17 cellular contexts compared by ENCODE assay signal in the genomic region with DNA sequence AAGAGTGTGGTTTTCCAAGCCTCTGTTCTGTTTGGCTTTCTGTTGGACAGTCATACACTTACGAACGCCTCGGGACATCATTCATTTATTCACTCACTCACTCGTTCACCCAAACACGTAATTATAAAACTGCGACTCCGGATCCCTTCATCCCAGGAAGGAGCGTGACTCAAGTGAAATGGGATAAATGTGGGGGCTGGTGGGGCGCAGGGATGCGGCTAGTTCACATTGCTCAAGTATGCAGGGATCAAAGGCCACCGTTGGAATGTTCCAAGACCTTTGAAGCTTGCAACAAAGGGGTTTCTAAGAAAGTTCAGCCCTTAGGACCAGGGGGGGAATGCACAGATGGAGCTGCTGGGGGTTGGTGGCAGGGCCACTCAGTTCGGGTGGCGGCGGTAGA.
DNase-seq lines count a peak whose midpoint lies in the region; ATAC-seq, FAIRE-seq and TF ChIP-seq lines count a peak whose summit lies in the region.
"Had no signal": no experiment of that assay in that cellular context is flagged by ENCODE, and none has a peak within 500 bp of the region (broad histone marks: within the 10 kb centered on the region; RNA-seq: fewer than 3 reads in every experiment).

No MANE protein-coding gene starts in this region.

- H3K36me3 Mint-ChIP-seq in chondrocyte (ENCODE audit: low read depth), result no peaks in the 10 kb centered on the region

- H3K4me1 Mint-ChIP-seq in chondrocyte (ENCODE audit: low read depth), result peaks cover 6% of the 10 kb centered on the region

- peaks cover 18% of the 10 kb centered on the region for H3K27me3 Mint-ChIP-seq in chondrocyte (ENCODE audit: low read depth)

- no peaks in the 10 kb centered on the region for H3K36me3 ChIP-seq in bronchial epithelial cell (ENCODE audit: control insufficient read depth, insufficient read depth, low read length)
- no peaks in the 10 kb centered on the region for H3K36me3 ChIP-seq in breast epithelium
- no peaks in the 10 kb centered on the region for H3K36me3 ChIP-seq in heart right ventricle

- H3K4me1 ChIP-seq in breast epithelium (no peaks in the 10 kb centered on the region), heart right ventricle (peaks cover 0 to 3% (median 0%) of the 10 kb centered on the region in 9 donors)

- intact Hi-C loops in breast epithelium (cut with DNase I; ENCODE audit: low total_unique reads), result no loop called here
- intact Hi-C loops in heart right ventricle (cut with DNase I), result no loop called here

- no peak for TF ChIP-seq POLR2A in breast epithelium (IDR thresholded peaks at IDR 0.05)

- DNase-seq in HK-2 (ENCODE audit: unreplicated experiment) (peak; percentile 6), bronchial epithelial cell (ENCODE audit: low read depth) (no peak), kidney tubule cell (ENCODE audit: low spot score) (peak; percentile 30), urothelium cell line (ENCODE audit: low spot score) (peak; percentile 16), breast epithelium (ENCODE audit: low spot score in 2 of 2) (no peak), heart right ventricle (no peak), chondrocyte (ENCODE audit: low spot score) (no peak)
- DNase-seq: CD4-positive, alpha-beta T cell; DND-41; MV-4-11; NCI-H1436 treated with DMSO at 0.1 percent for 48 hours; NCI-H2081; NCI-H510A treated with DMSO at 0.1 percent for 48 hours; SHP77 treated with DMSO at 0.1 percent for 48 hours had no signal

- WGBS in heart right ventricle, 2 donors, result 74 to 79% methylated on average over 14 of the region's 14 CpGs

- FAIRE-seq in bronchial epithelial cell (lab: Jason Lieb, UNC) (peak; percentile 23), urothelium cell line (lab: Jason Lieb, UNC) (no peak)
- FAIRE-seq: H54 had no signal

- no peaks in the 10 kb centered on the region for H3K9me3 Mint-ChIP-seq in chondrocyte (ENCODE audit: low read depth)
- H3K9me3 Mint-ChIP-seq: CD4-positive, alpha-beta T cell had no signal

- no peak overlapping the region for H3K27ac Mint-ChIP-seq in chondrocyte (ENCODE audit: unreplicated experiment)
- H3K27ac Mint-ChIP-seq: B cell; CD4-positive, alpha-beta T cell had no signal

- no peak overlapping the region for H3K4me3 ChIP-seq in bronchial epithelial cell (ENCODE audit: low read depth, low read length)
- no peak overlapping the region for H3K4me3 ChIP-seq in breast epithelium
- H3K4me3 ChIP-seq in heart right ventricle, result no peak overlapping the region

- H3K9me3 ChIP-seq in breast epithelium (no peaks in the 10 kb centered on the region), heart right ventricle (no peaks in the 10 kb centered on the region)

- no peak overlapping the region for H3K27ac ChIP-seq in breast epithelium
- no peak overlapping the region for H3K27ac ChIP-seq in heart right ventricle

- no peak for TF ChIP-seq CTCF in bronchial epithelial cell (IDR thresholded peaks at IDR 0.05; ENCODE audit: insufficient read depth, low read length, severe bottlenecking)
- no peak for TF ChIP-seq CTCF in breast epithelium (IDR thresholded peaks at IDR 0.05)
- no peak for TF ChIP-seq CTCF in heart right ventricle (IDR thresholded peaks at IDR 0.05)
- TF ChIP-seq CTCF in chondrocyte (IDR thresholded peaks at IDR 0.05), result no peak

- ATAC-seq in heart right ventricle, result no peak
- ATAC-seq: Panc1 had no signal

- no peak overlapping the region for H3K4me3 Mint-ChIP-seq in chondrocyte (ENCODE audit: unreplicated experiment)
- H3K4me3 Mint-ChIP-seq: B cell; CD4-positive, alpha-beta T cell had no signal

- H3K27me3 ChIP-seq in bronchial epithelial cell (ENCODE audit: control insufficient read depth, insufficient read depth, low read length) (peaks cover 6% of the 10 kb centered on the region), breast epithelium (peaks cover 0 to 17% of the 10 kb centered on the region in 2 donors), heart right ventricle (peaks cover 0 to 5% (median 0%) of the 10 kb centered on the region in 7 donors)

Comparison
In these comparisons a context has a peak if more than half of its experiments do, and no peak if none do; other contexts are left out.
1. DNase-seq: peak in HK-2 (single experiment), kidney tubule cell (single experiment) and urothelium cell line (single experiment); none in bronchial epithelial cell (single experiment), breast epithelium (0 of 2), heart right ventricle (0 of 2) and chondrocyte (single experiment).